8 cellular contexts compared by ENCODE assay signal in the genomic region with DNA sequence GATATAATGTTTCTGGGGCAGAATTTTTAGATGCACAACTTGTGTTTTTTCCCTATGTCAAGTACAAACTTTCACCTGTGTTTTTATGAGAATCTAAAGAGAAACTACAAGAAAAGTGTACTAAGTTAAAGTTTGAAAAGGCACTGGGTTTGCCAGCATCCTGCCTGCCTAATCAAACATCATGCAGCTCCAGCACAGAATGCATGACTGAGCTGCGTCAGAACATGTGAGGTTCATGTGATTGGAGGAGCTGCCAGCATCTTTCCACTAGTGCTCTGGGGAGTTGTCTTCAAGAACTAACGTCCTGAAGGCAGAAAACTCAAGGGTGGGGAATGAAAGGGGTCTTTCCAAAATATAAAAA. TPM values are rescaled to one million over a fixed set of nuclear protein-coding genes. Genes with fewer than 3 reads are reported as not detected.
DNase-seq lines count a peak whose midpoint lies in the region; ATAC-seq and TF ChIP-seq lines count a peak whose summit lies in the region.

No MANE protein-coding gene starts in this region.

- peak; percentile 57 for ATAC-seq in GM21529 (IDR thresholded peaks at IDR 0.05; ENCODE audit: unreplicated experiment)

- H3K9me2 ChIP-seq in Karpas-422 (replicated peaks; ENCODE audit: insufficient read depth, low read length): no peaks in the 10 kb centered on the region

- H4K20me1 ChIP-seq in Karpas-422 (ENCODE audit: insufficient read depth, low read depth, low read length) (no peaks in the 10 kb centered on the region), osteoblast (ENCODE audit: insufficient read depth, low read length) (no peaks in the 10 kb centered on the region)

- H3K9me3 ChIP-seq in Karpas-422 (ENCODE audit: low read length): no peaks in the 10 kb centered on the region
- H3K9me3 ChIP-seq in osteoblast (ENCODE audit: low read depth, low read length): no peaks in the 10 kb centered on the region
- H3K9me3 ChIP-seq in WERI-Rb-1 (ENCODE audit: severe bottlenecking): no peaks in the 10 kb centered on the region

- H2AFZ ChIP-seq in Karpas-422 (ENCODE audit: low read length) (no peak overlapping the region), osteoblast (ENCODE audit: low read length) (peak overlapping the region; percentile 13)

- peak; percentile 74 for DNase-seq in GM12864 (ENCODE audit: low read depth)
- DNase-seq in Karpas-422: peak; percentile 57
- peak; percentile 21 for DNase-seq in brain pericyte (ENCODE audit: low read depth, low spot score)
- DNase-seq in osteoblast (ENCODE audit: insufficient read length, low spot score, missing footprints): no peak
- no peak for DNase-seq in WERI-Rb-1
- no peak for DNase-seq in HuH-7.5 (ENCODE audit: low spot score)
- DNase-seq in NCI-H1694 (lab: John Stamatoyannopoulos, UW): no peak

- H3K79me2 ChIP-seq in Karpas-422 (ENCODE audit: low read length) (peaks cover 94% of the 10 kb centered on the region), osteoblast (ENCODE audit: insufficient read depth, low read length) (no peaks in the 10 kb centered on the region)

- H3K27me3 ChIP-seq in Karpas-422 (ENCODE audit: low read length): no peaks in the 10 kb centered on the region
- no peaks in the 10 kb centered on the region for H3K27me3 ChIP-seq in osteoblast (ENCODE audit: insufficient read depth, low read length)
- H3K27me3 ChIP-seq in WERI-Rb-1 (ENCODE audit: insufficient read depth, low read depth, severe bottlenecking): no peaks in the 10 kb centered on the region

- 0 out of 2 replicates have a peak overlapping the region, but pooled peaks have one; percentile 2 for H3K9ac ChIP-seq in Karpas-422 (ENCODE audit: low read length)

- no peak for TF ChIP-seq CTCF in GM12864 (IDR thresholded peaks at IDR 0.05; ENCODE audit: low read depth, low read length, missing control alignments)
- TF ChIP-seq CTCF in osteoblast (IDR thresholded peaks at IDR 0.05; ENCODE audit: extremely low read depth, low read depth, low read length): no peak
- no peak for TF ChIP-seq CTCF in WERI-Rb-1 (IDR thresholded peaks at IDR 0.05; ENCODE audit: low read depth, low read length)

- H3K4me1 ChIP-seq in Karpas-422 (ENCODE audit: low read length): peaks cover 18% of the 10 kb centered on the region
- peaks cover 30% of the 10 kb centered on the region for H3K4me1 ChIP-seq in osteoblast (ENCODE audit: insufficient read depth, low read length)

- peaks cover 12% of the 10 kb centered on the region for H3K36me3 ChIP-seq in Karpas-422 (ENCODE audit: insufficient read depth, low read length)
- H3K36me3 ChIP-seq in osteoblast (ENCODE audit: insufficient read depth, low read length): no peaks in the 10 kb centered on the region
- no peaks in the 10 kb centered on the region for H3K36me3 ChIP-seq in WERI-Rb-1

- peak overlapping the region; percentile 34 for H3K27ac ChIP-seq in Karpas-422 (ENCODE audit: low read length)
- H3K27ac ChIP-seq in osteoblast (ENCODE audit: low read depth, low read length): peak overlapping the region; percentile 71
- no peak overlapping the region for H3K27ac ChIP-seq in WERI-Rb-1

- no peak overlapping the region for H3K4me3 ChIP-seq in GM12864 (ENCODE audit: low read depth, low read length)
- no peak overlapping the region for H3K4me3 ChIP-seq in Karpas-422 (ENCODE audit: low read length)
- H3K4me3 ChIP-seq in osteoblast (ENCODE audit: insufficient read depth, low read length): no peak overlapping the region
- H3K4me3 ChIP-seq in WERI-Rb-1 (ENCODE audit: low read depth, low read length): no peak overlapping the region

- H3K4me2 ChIP-seq in Karpas-422 (ENCODE audit: low read depth, low read length, poor library complexity, severe bottlenecking) (peak overlapping the region; percentile 20), osteoblast (ENCODE audit: insufficient read depth, low read length) (peak overlapping the region; percentile 21)

RNA-seq across cellular contexts. Expression of gene RIC1, which starts 46.1 kb away (rescaled TPM):
- 85.4 and 86.8 TPM in 2 replicates for total RNA-seq in Karpas-422 (2014; rRNA removed; shearing (Covaris generic); ENCODE audit: low replicate concordance)
- total RNA-seq in osteoblast: 45.7 and 51.4 TPM in 2 replicates

Comparison
In these comparisons a context has a peak if more than half of its experiments do, and no peak if none do; other contexts are left out.
1. DNase-seq: peak in GM12864 (single experiment), Karpas-422 (single experiment) and brain pericyte (single experiment); none in osteoblast (single experiment), WERI-Rb-1 (single experiment), HuH-7.5 (single experiment) and NCI-H1694 (single experiment).